Comparison of ENCODE assay signal across 27 cellular contexts in the genomic region with DNA sequence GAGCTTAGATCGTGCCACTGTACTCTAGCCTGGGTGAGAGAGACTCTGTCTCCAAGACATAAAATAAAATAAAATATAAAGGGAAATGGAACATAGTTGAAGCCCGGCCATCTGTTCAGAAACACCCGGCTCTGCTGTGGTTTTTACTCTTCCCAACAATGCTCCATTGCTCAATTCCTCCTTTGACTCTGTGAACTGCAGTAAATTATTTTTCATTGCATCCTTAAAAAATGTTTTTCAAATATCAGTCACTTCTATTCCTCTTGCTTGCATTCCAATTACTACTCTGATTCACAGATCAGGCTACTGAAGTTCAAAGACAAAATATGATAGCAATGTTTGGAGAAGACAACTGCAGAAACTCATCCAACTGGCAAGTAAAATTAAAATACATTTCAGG.
A peak's percentile ranks its signal among the peaks of the same experiment; 100 is the strongest.
DNase-seq lines count a peak whose midpoint lies in the region; ATAC-seq and TF ChIP-seq lines count a peak whose summit lies in the region.
"Had no signal": no experiment of that assay in that cellular context is flagged by ENCODE, and none has a peak within 500 bp of the region (broad histone marks: within the 10 kb centered on the region; RNA-seq: fewer than 3 reads in every experiment).

No MANE protein-coding gene starts in this region.

- H3K36me3 ChIP-seq in GM23248 (ENCODE audit: low read depth), result no peaks in the 10 kb centered on the region
- H3K36me3 ChIP-seq: upper lobe of right lung had no signal

- 1 to 3% methylated on average over 3 of the region's 3 CpGs for WGBS in GM23248 (ENCODE audit: low coverage in 1 of 2, low lambda C conversion rate in 2 of 2, missing lambda C conversion rate in 2 of 2), 2 experiments

- H3K36me3 Mint-ChIP-seq in chondrocyte (ENCODE audit: low read depth), result no peaks in the 10 kb centered on the region
- H3K36me3 Mint-ChIP-seq: brain; CD8-positive, alpha-beta T cell; mesothelial cell of epicardium; naive B cell; stimulated activated memory B cell treated with anti-CD40 and anti-IgM and Interleukin-4, amounts not matched to agents 10 μg/mL and 1 μg/mL and 100 μg/mL, for 72 hours had no signal

- no peaks in the 10 kb centered on the region for H3F3A ChIP-seq in GM23248 (ENCODE audit: insufficient read depth)

- no peak overlapping the region for H3K9ac ChIP-seq in GM23248

- H3K79me2 ChIP-seq in GM23248 (ENCODE audit: insufficient read depth), result no peaks in the 10 kb centered on the region

- in situ Hi-C loops in GM23248 (cut with MboI), result no loop called here

- TF ChIP-seq CTCF in choroid plexus epithelial cell (conservative IDR thresholded peaks at IDR 0.05; ENCODE audit: low read depth, low read length) (no peak), chondrocyte (IDR thresholded peaks at IDR 0.05) (no peak)

- no peak overlapping the region for H3K27ac Mint-ChIP-seq in chondrocyte (ENCODE audit: unreplicated experiment)
- H3K27ac Mint-ChIP-seq: activated T-cell treated with anti-CD3 and anti-CD28 coated beads, Interleukin-2, amount 50 U/mL, for 24 hours; CD8-positive, alpha-beta T cell; H9; mesothelial cell of epicardium; stimulated activated memory B cell treated with anti-CD40 and anti-IgM and Interleukin-4, amounts not matched to agents 10 μg/mL and 1 μg/mL and 100 μg/mL, for 72 hours had no signal

- H3K27me3 Mint-ChIP-seq in chondrocyte (ENCODE audit: low read depth), result peaks cover 7% of the 10 kb centered on the region
- H3K27me3 Mint-ChIP-seq: activated T-cell treated with anti-CD3 and anti-CD28 coated beads, Interleukin-2, amount 50 U/mL, for 24 hours; naive B cell; stimulated activated memory B cell treated with anti-CD40 and anti-IgM and Interleukin-4, amounts not matched to agents 10 μg/mL and 1 μg/mL and 100 μg/mL, for 72 hours had no signal

- DNase-seq in GM23248 (peak; percentile 26), choroid plexus epithelial cell (ENCODE audit: low read depth) (peak; percentile 83), iris pigment epithelial cell (ENCODE audit: low read depth) (peak; percentile 75), chondrocyte (ENCODE audit: low spot score) (no peak), NCI-H146 treated with DMSO at 0.1 percent for 48 hours (lab: John Stamatoyannopoulos, UW; ENCODE audit: unreplicated experiment) (no peak)
- DNase-seq: activated CD4-positive, alpha-beta T cell treated with anti-CD3 and anti-CD28 coated beads for 48 hours; activated gamma-delta T cell treated with Interleukin-2 at 50 U/mL for 16 hours; activated T-cell treated with anti-CD3 and anti-CD28 coated beads, Interleukin-2, amount 50 U/mL, for 24 hours; AML-193; CD8-positive, alpha-beta T cell; DMS 273 treated with DMSO at 0.1 percent for 48 hours; H9; islet precursor cell; naive B cell; NCI-H1092 treated with DMSO at 0.1 percent for 48 hours; NCI-H187 treated with DMSO at 0.1 percent for 48 hours; NCI-H526 treated with DMSO at 0.1 percent for 48 hours; occipital lobe; Right ventricle myocardium superior; stimulated activated CD4-positive, alpha-beta T cell treated with anti-CD3 and anti-CD28 coated beads, Interleukin-4, amount 100 ng/mL, for 24 hours; upper lobe of right lung had no signal

- H3K4me3 Mint-ChIP-seq in chondrocyte (ENCODE audit: unreplicated experiment), result no peak overlapping the region
- H3K4me3 Mint-ChIP-seq: activated T-cell treated with anti-CD3 and anti-CD28 coated beads, Interleukin-2, amount 50 U/mL, for 24 hours; brain; CD8-positive, alpha-beta T cell; H9; mesothelial cell of epicardium; naive B cell; stimulated activated memory B cell treated with anti-CD40 and anti-IgM and Interleukin-4, amounts not matched to agents 10 μg/mL and 1 μg/mL and 100 μg/mL, for 72 hours had no signal

- H2AFZ ChIP-seq in GM23248, result no peak overlapping the region

- H3K4me1 Mint-ChIP-seq in chondrocyte (ENCODE audit: low read depth), result no peaks in the 10 kb centered on the region
- H3K4me1 Mint-ChIP-seq: H9; naive B cell; stimulated activated memory B cell treated with anti-CD40 and anti-IgM and Interleukin-4, amounts not matched to agents 10 μg/mL and 1 μg/mL and 100 μg/mL, for 72 hours had no signal

- H4K20me1 ChIP-seq in GM23248 (ENCODE audit: insufficient read depth), result no peaks in the 10 kb centered on the region

- H3K9me3 ChIP-seq in GM23248 (ENCODE audit: low read depth), result no peaks in the 10 kb centered on the region
- H3K9me3 ChIP-seq: upper lobe of right lung had no signal

- H3K4me3 ChIP-seq in GM23248, result no peak overlapping the region
- H3K4me3 ChIP-seq in choroid plexus epithelial cell (ENCODE audit: low read depth, low read length), result no peak overlapping the region
- H3K4me3 ChIP-seq: upper lobe of right lung had no signal

- ATAC-seq in HG03521 (IDR thresholded peaks at IDR 0.05; ENCODE audit: unreplicated experiment), result no peak
- ATAC-seq in HG02973 (IDR thresholded peaks at IDR 0.05; ENCODE audit: unreplicated experiment), result no peak
- ATAC-seq: CD8-positive, alpha-beta T cell; stimulated activated memory B cell treated with anti-CD40 and anti-IgM and Interleukin-4, amounts not matched to agents 10 μg/mL and 1 μg/mL and 100 μg/mL, for 72 hours; upper lobe of right lung had no signal

- no peaks in the 10 kb centered on the region for H3K9me2 ChIP-seq in GM23248 (ENCODE audit: insufficient read depth)

- H3K9me3 Mint-ChIP-seq in chondrocyte (ENCODE audit: low read depth), result no peaks in the 10 kb centered on the region
- H3K9me3 Mint-ChIP-seq: activated T-cell treated with anti-CD3 and anti-CD28 coated beads, Interleukin-2, amount 50 U/mL, for 24 hours; CD8-positive, alpha-beta T cell; H9; mesothelial cell of epicardium; stimulated activated memory B cell treated with anti-CD40 and anti-IgM and Interleukin-4, amounts not matched to agents 10 μg/mL and 1 μg/mL and 100 μg/mL, for 72 hours had no signal

- no peaks in the 10 kb centered on the region for H3K4me1 ChIP-seq in GM23248 (ENCODE audit: insufficient read depth)
- H3K4me1 ChIP-seq: upper lobe of right lung had no signal

- H3K27me3 ChIP-seq in GM23248 (replicated peaks; ENCODE audit: insufficient read depth), result no peaks in the 10 kb centered on the region
- H3K27me3 ChIP-seq: upper lobe of right lung had no signal

- H3K27ac ChIP-seq in GM23248, result no peak overlapping the region
- H3K27ac ChIP-seq: epithelial cell of prostate, upper lobe of right lung had no signal

- H3K4me2 ChIP-seq in GM23248 (ENCODE audit: unreplicated experiment), result no peak overlapping the region

Comparison
In these comparisons a context has a peak if more than half of its experiments do, and no peak if none do; other contexts are left out.
1. DNase-seq: peak in GM23248 (single experiment), choroid plexus epithelial cell (single experiment) and iris pigment epithelial cell (single experiment); none in chondrocyte (single experiment) and NCI-H146 treated with DMSO at 0.1 percent for 48 hours (single experiment).